ENCODE assay signal across 8 cellular contexts in the genomic region with DNA sequence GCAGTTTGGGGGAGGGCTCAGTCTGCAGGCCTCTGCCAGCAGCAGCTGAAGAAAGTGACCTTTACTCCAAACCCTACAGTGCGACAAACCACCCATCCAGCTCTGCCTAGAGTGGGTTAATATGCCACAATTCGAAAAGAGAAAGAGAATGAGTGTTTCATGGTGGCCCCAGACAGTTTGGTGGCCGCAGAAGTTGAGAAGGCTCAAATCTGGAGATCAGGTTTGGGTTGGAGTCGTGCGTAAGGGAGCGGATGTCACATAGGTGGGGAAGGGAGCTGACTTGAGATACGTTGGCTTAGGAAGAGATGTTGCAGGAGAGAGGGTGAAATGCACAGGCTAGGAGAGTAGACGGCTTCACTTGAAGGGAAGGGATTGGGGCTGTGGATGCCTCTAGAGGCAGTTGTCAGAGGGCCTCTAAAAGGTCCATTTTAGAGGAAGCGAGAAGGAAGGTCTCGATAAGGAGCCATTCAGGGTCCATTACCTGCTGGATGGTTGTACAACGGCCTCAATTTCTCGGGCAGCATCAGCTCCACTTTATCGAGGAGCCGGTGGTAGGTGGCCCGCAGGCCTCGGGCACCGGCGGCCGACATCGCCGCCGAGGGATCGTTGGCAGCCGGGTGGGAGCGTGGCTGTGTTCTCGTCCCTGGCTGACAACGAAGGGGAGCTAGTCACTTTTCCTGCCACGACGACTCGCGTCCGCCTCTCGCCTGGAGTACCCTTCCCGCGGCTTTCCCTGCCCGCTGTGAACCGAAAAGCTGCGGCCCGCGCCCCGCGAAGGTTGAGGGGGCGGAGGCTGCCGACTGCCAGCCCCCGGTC. TPM values are rescaled to one million over a fixed set of nuclear protein-coding genes. Genes with fewer than 3 reads are reported as not detected.
DNase-seq lines count a peak whose midpoint lies in the region; ATAC-seq and TF ChIP-seq lines count a peak whose summit lies in the region.

No MANE protein-coding gene starts in this region.

- ATAC-seq in GM18907 (IDR thresholded peaks at IDR 0.05; ENCODE audit: unreplicated experiment) (peak; percentile 8), HG03095 (IDR thresholded peaks at IDR 0.05; ENCODE audit: unreplicated experiment) (peak; percentile 6)

- peaks cover 18 to 40% (median 30%) of the 10 kb centered on the region in 10 experiments for H3K4me1 ChIP-seq in BLaER1 treated with 17β-estradiol and CSF1 and Interleukin-3, amounts not matched to agents 10 nM and 100 nM
- peaks cover 0 to 22% of the 10 kb centered on the region in 2 donors for H3K4me1 ChIP-seq in muscle layer of duodenum (ENCODE audit: control insufficient read depth in 1 of 2, insufficient read depth in 2 of 2, low read length in 2 of 2)

- no peaks in the 10 kb centered on the region for H3K36me3 ChIP-seq in BLaER1 treated with 17β-estradiol and CSF1 and Interleukin-3, amounts not matched to agents 10 nM and 100 nM
- peaks cover 0 to 17% of the 10 kb centered on the region in 2 donors for H3K36me3 ChIP-seq in muscle layer of duodenum (ENCODE audit: control insufficient read depth in 1 of 2, insufficient read depth in 2 of 2, low read length in 2 of 2)

- H3K4me2 ChIP-seq in BLaER1 treated with 17β-estradiol and CSF1 and Interleukin-3, amounts not matched to agents 10 nM and 100 nM: peak overlapping the region; percentile 83 to 98 (median 88)

- peak overlapping the region; percentile 91 for H3K4me3 Mint-ChIP-seq in activated CD4-positive, alpha-beta memory T cell treated with anti-CD3 and anti-CD28 coated beads for 36 hours

- peaks cover 8% of the 10 kb centered on the region for H3K36me3 Mint-ChIP-seq in activated CD4-positive, alpha-beta memory T cell treated with anti-CD3 and anti-CD28 coated beads for 36 hours

- no peaks in the 10 kb centered on the region for H3K9me3 Mint-ChIP-seq in activated CD4-positive, alpha-beta memory T cell treated with anti-CD3 and anti-CD28 coated beads for 36 hours

- TF ChIP-seq CTCF in epithelial cell of proximal tubule (conservative IDR thresholded peaks at IDR 0.05; ENCODE audit: low read depth, low read length): no peak

- peak overlapping the region; percentile 84 to 97 (median 93) for H3K9ac ChIP-seq in BLaER1 treated with 17β-estradiol and CSF1 and Interleukin-3, amounts not matched to agents 10 nM and 100 nM

- peak overlapping the region; percentile 85 to 99 (median 96) for H3K27ac ChIP-seq in BLaER1 treated with 17β-estradiol and CSF1 and Interleukin-3, amounts not matched to agents 10 nM and 100 nM
- H3K27ac ChIP-seq in muscle layer of duodenum (ENCODE audit: low read length) (peak overlapping the region; percentile 97), temporal lobe (ENCODE audit: low read depth, low read length) (peak overlapping the region; percentile 53)

- no peaks in the 10 kb centered on the region for H3K27me3 ChIP-seq in BLaER1 treated with 17β-estradiol and CSF1 and Interleukin-3, amounts not matched to agents 10 nM and 100 nM
- H3K27me3 ChIP-seq in muscle layer of duodenum (ENCODE audit: low read depth, low read length): no peaks in the 10 kb centered on the region

- POLR2A ChIA-PET in activated CD4-positive, alpha-beta memory T cell treated with anti-CD3 and anti-CD28 coated beads for 36 hours (lab: Charles Lee): interaction anchor here (0.6 to 1.9 kb wide), 14 partner anchors 7 to 489 kb away, joined by 3 to 6 read pairs (median 4); no protein-coding TSS in a partner anchor

- no peaks in the 10 kb centered on the region for H3K27me3 Mint-ChIP-seq in activated CD4-positive, alpha-beta memory T cell treated with anti-CD3 and anti-CD28 coated beads for 36 hours

- intact Hi-C loops in activated CD4-positive, alpha-beta memory T cell treated with anti-CD3 and anti-CD28 coated beads for 36 hours (cut with micrococcal nuclease): loop anchor here (1.0 to 5.0 kb wide), 11 partner anchors 52 to 1957 kb away; a partner anchor contains a TSS

- CTCF ChIA-PET in activated CD4-positive, alpha-beta memory T cell treated with anti-CD3 and anti-CD28 coated beads for 36 hours (lab: Charles Lee): interaction anchor here (0.9 to 5.3 kb wide), 2 partner anchors 147 to 715 kb away, joined by 3 to 27 read pairs; no protein-coding TSS in a partner anchor

- peak; percentile 74 for DNase-seq in NCI-H510A treated with DMSO at 0.1 percent for 48 hours (lab: John Stamatoyannopoulos, UW)
- DNase-seq in activated CD4-positive, alpha-beta memory T cell treated with anti-CD3 and anti-CD28 coated beads for 36 hours: peak; percentile 68
- no peak for DNase-seq in epithelial cell of proximal tubule (ENCODE audit: low read depth)

- H3K4me1 Mint-ChIP-seq in activated CD4-positive, alpha-beta memory T cell treated with anti-CD3 and anti-CD28 coated beads for 36 hours (ENCODE audit: low read depth): peaks cover 35% of the 10 kb centered on the region

- peak overlapping the region; percentile 100 for H3K27ac Mint-ChIP-seq in activated CD4-positive, alpha-beta memory T cell treated with anti-CD3 and anti-CD28 coated beads for 36 hours

- H4K20me1 ChIP-seq in BLaER1 treated with 17β-estradiol and CSF1 and Interleukin-3, amounts not matched to agents 10 nM and 100 nM: peaks cover 0 to 26% (median 0%) of the 10 kb centered on the region in 11 experiments; a peak in 8 of 22 replicates

- H3K9me3 ChIP-seq in BLaER1 treated with 17β-estradiol and CSF1 and Interleukin-3, amounts not matched to agents 10 nM and 100 nM (replicated peaks in 1 of 11): no peaks in the 10 kb centered on the region
- H3K9me3 ChIP-seq in muscle layer of duodenum (ENCODE audit: control insufficient read depth in 1 of 2, low read length in 2 of 2): no peaks in the 10 kb centered on the region

- H3K4me3 ChIP-seq in BLaER1 treated with 17β-estradiol and CSF1 and Interleukin-3, amounts not matched to agents 10 nM and 100 nM: peak overlapping the region; percentile 83 to 100 (median 91)
- H3K4me3 ChIP-seq in epithelial cell of proximal tubule (ENCODE audit: low read depth, low read length): peak overlapping the region; percentile 86
- H3K4me3 ChIP-seq in muscle layer of duodenum (ENCODE audit: low read depth in 1 of 2, low read length in 2 of 2): peak overlapping the region; percentile 78 to 93

RNA-seq across cellular contexts. Expression of a gene that starts 1.0 kb away (rescaled TPM):
- total RNA-seq in activated CD4-positive, alpha-beta memory T cell treated with anti-CD3 and anti-CD28 coated beads for 36 hours: 10 to 100 TPM; 21.2 to 25.0 TPM
- 35.5 and 37.5 TPM in 2 replicates for total RNA-seq in epithelial cell of proximal tubule
- total RNA-seq in temporal lobe: 54.1 TPM

RNA-seq across cellular contexts. Expression of a gene that starts 1.4 kb away (rescaled TPM):
- 10 to 100 TPM; 68.4 to 71.3 TPM for total RNA-seq in activated CD4-positive, alpha-beta memory T cell treated with anti-CD3 and anti-CD28 coated beads for 36 hours
- 47.7 and 62.3 TPM in 2 replicates for total RNA-seq in epithelial cell of proximal tubule
- total RNA-seq in temporal lobe: 40.3 TPM

RNA-seq across cellular contexts. Expression of a gene that starts 21.5 kb away (rescaled TPM):
- under 1 TPM in 1 of 2 experiments, not detected in 1; 0.05 TPM for total RNA-seq in activated CD4-positive, alpha-beta memory T cell treated with anti-CD3 and anti-CD28 coated beads for 36 hours
- not detected in 2 replicates for total RNA-seq in epithelial cell of proximal tubule
- total RNA-seq in temporal lobe: 0.25 TPM
